Comparison of ENCODE assay signal across 12 cellular contexts in the genomic region with DNA sequence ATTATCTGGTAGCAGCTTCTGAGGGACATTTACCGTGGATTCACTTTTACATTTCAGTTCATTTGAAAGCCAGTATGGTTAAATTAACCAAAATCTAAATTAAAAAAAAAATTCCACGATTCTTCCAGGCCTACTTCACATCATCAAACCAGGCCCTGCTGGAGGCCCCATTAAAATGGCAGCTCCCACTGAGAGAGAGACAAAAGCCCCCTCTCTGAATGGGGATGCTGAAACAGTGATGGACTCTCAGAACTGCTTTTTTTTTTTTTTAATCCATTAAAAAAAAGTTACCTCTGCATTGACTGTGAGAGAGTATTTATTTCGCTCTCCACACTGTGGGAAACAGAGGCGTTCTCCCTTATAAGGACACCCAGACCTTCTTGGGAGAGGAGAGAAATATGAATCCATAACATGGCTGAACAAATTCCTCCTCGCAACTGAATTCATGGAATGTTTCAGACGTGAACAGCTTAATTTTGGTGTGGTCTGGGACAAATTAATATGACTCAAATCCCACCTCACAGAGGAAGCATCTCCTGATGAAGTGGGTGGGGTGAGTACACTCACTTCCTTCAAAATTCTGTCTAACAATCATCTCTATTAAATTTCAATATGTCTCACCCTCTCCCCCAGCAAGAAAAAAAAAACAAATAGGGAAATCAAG.
A peak's percentile ranks its signal among the peaks of the same experiment; 100 is the strongest.
DNase-seq lines count a peak whose midpoint lies in the region; ATAC-seq and TF ChIP-seq lines count a peak whose summit lies in the region.
"Had no signal": no experiment of that assay in that cellular context is flagged by ENCODE, and none has a peak within 500 bp of the region (broad histone marks: within the 10 kb centered on the region; RNA-seq: fewer than 3 reads in every experiment).

No MANE protein-coding gene starts in this region.

- dilution Hi-C loops in mammary epithelial cell (cut with HindIII; ENCODE audit: low sequenced_read_pairs): no loop called here

- H3K36me3 ChIP-seq in HUES6 (ENCODE audit: control insufficient read depth, insufficient read depth, low read length) (no peaks in the 10 kb centered on the region), mammary epithelial cell (ENCODE audit: insufficient read depth, low read length) (no peaks in the 10 kb centered on the region), thyroid gland (no peaks in the 10 kb centered on the region)
- H3K36me3 ChIP-seq: neutrophil, tibial nerve had no signal

- H3K27ac ChIP-seq in AG04450 (ENCODE audit: low read depth, low read length) (peak overlapping the region; percentile 87), HUES6 (ENCODE audit: low read depth, low read length) (no peak overlapping the region; the same call in 1 of the 2 replicates), mammary epithelial cell (ENCODE audit: insufficient read depth, low read depth, low read length) (peak overlapping the region; percentile 83), thyroid gland (no peak overlapping the region)
- H3K27ac ChIP-seq: neutrophil, tibial nerve had no signal

- no peaks in the 10 kb centered on the region for H3K36me3 Mint-ChIP-seq in naive thymus-derived CD8-positive, alpha-beta T cell

- POLR2A ChIA-PET in AG04450 (lab: Yijun Ruan, JAX): interaction anchor here (0.5 to 1.8 kb wide), 8 partner anchors 22 to 349 kb away, joined by 3 to 9 read pairs (median 4); no protein-coding TSS in a partner anchor
- POLR2A ChIA-PET in naive thymus-derived CD8-positive, alpha-beta T cell (lab: Charles Lee): interaction anchor here (0.7 kb wide), 1 partner anchor 1158 kb away, joined by 5 read pairs; no protein-coding TSS in a partner anchor

- no peaks in the 10 kb centered on the region for H3K79me2 ChIP-seq in mammary epithelial cell (ENCODE audit: insufficient read depth, low read length)

- DNase-seq in AG04450 (ENCODE audit: low read depth, low spot score) (no peak), mammary epithelial cell (peak; percentile 67), iPS-NIHi7 (ENCODE audit: extremely low spot score) (peak; percentile 50), omental fat pad (ENCODE audit: low spot score) (no peak), thyroid gland (no peak), NCI-H524 treated with DMSO at 0.1 percent for 48 hours (lab: John Stamatoyannopoulos, UW) (no peak)
- DNase-seq in naive thymus-derived CD8-positive, alpha-beta T cell: no peak
- DNase-seq: C1 segment of cervical spinal cord, NCI-H2107 had no signal

- TF ChIP-seq CTCF in AG04450 (IDR thresholded peaks at IDR 0.05; ENCODE audit: low read depth, low read length) (no peak), mammary epithelial cell (conservative IDR thresholded peaks at IDR 0.05 in 1 of 2, IDR thresholded peaks at IDR 0.05 in 1 of 2; ENCODE audit: extremely low read depth in 1 of 2, insufficient read depth in 1 of 2, low read depth in 1 of 2, low read length in 2 of 2) (no peak), omental fat pad (IDR thresholded peaks at IDR 0.05) (no peak), thyroid gland (IDR thresholded peaks at IDR 0.05) (no peak)

- peaks cover 0 to 6% (median 2%) of the 10 kb centered on the region in 5 donors for H3K27me3 Mint-ChIP-seq in naive thymus-derived CD8-positive, alpha-beta T cell

- H3K4me3 Mint-ChIP-seq in naive thymus-derived CD8-positive, alpha-beta T cell: no peak overlapping the region

- no peaks in the 10 kb centered on the region for H3K4me1 Mint-ChIP-seq in naive thymus-derived CD8-positive, alpha-beta T cell

- ATAC-seq in omental fat pad (ENCODE audit: low FRiP score): no peak
- ATAC-seq in naive thymus-derived CD8-positive, alpha-beta T cell: no peak

- peak overlapping the region; percentile 92 for H2AFZ ChIP-seq in mammary epithelial cell (ENCODE audit: low read depth, low read length)

- TSS peak; percentile 89 for BruUV-seq in mammary epithelial cell (replicated peaks; lab: Mats Ljungman, UMichigan)

- intact Hi-C loops in mammary epithelial cell (cut with micrococcal nuclease) (loop anchor here (5.0 to 10.0 kb wide), 3 partner anchors 57 to 347 kb away; no protein-coding TSS in a partner anchor), thyroid gland (cut with DNase I) (no loop called here)

- H3K9ac ChIP-seq in HUES6 (ENCODE audit: low read length): no peak overlapping the region
- peak overlapping the region; percentile 36 for H3K9ac ChIP-seq in mammary epithelial cell (ENCODE audit: insufficient read depth, low read length)

- in situ Hi-C loops in mammary epithelial cell (cut with MboI; ENCODE audit: low sequenced_read_pairs in 2 of 2): no loop called here

- no peak for TF ChIP-seq POLR2A in thyroid gland (IDR thresholded peaks at IDR 0.05)

- no peak overlapping the region for H3K4me3 ChIP-seq in AG04450 (ENCODE audit: low read depth, low read length)
- peak overlapping the region; percentile 55 for H3K4me3 ChIP-seq in HUES6 (ENCODE audit: low read depth, low read length)
- H3K4me3 ChIP-seq in mammary epithelial cell (replicated peaks in 1 of 3; ENCODE audit: insufficient read depth in 1 of 3, low read depth in 2 of 3, low read length in 3 of 3): no peak overlapping the region
- H3K4me3 ChIP-seq in thyroid gland (replicated peaks in 1 of 3): no peak overlapping the region

- no peaks in the 10 kb centered on the region for H3K9me3 Mint-ChIP-seq in naive thymus-derived CD8-positive, alpha-beta T cell

- peak overlapping the region in 1 of 10 donors; percentile 18 for H3K27ac Mint-ChIP-seq in naive thymus-derived CD8-positive, alpha-beta T cell

- CTCF ChIA-PET in AG04450 (lab: Charles Lee): interaction anchor here (0.7 to 1.8 kb wide), 2 partner anchors 395 to 423 kb away, joined by 3 to 5 read pairs; no protein-coding TSS in a partner anchor
- CTCF ChIA-PET in mammary epithelial cell (lab: Charles Lee; ENCODE audit: low non-redundant PET): no interaction called here

- 80% methylated on average over 5 of the region's 6 CpGs for WGBS in mammary epithelial cell (ENCODE audit: low coverage, missing lambda C conversion rate)
- 83 to 86% methylated on average over 6 of the region's 6 CpGs for WGBS in thyroid gland, 2 donors

- H4K20me1 ChIP-seq in mammary epithelial cell (ENCODE audit: insufficient read depth, low read length): no peaks in the 10 kb centered on the region

- H3K27me3 ChIP-seq in AG04450 (ENCODE audit: control insufficient read depth, insufficient read depth, low read length) (no peaks in the 10 kb centered on the region), HUES6 (ENCODE audit: control insufficient read depth, insufficient read depth, low read length) (peaks cover 4% of the 10 kb centered on the region; the same call in 1 of the 2 replicates), mammary epithelial cell (ENCODE audit: insufficient read depth, low read length) (no peaks in the 10 kb centered on the region), thyroid gland (no peaks in the 10 kb centered on the region)
- H3K27me3 ChIP-seq: tibial nerve had no signal

- H3K4me1 ChIP-seq in HUES6 (ENCODE audit: control insufficient read depth, insufficient read depth, low read length): peaks cover 30% of the 10 kb centered on the region
- H3K4me1 ChIP-seq in mammary epithelial cell (ENCODE audit: insufficient read depth, low read length): peaks cover 28% of the 10 kb centered on the region
- H3K4me1 ChIP-seq in thyroid gland: peaks cover 0 to 4% of the 10 kb centered on the region in 2 donors

- no peaks in the 10 kb centered on the region for H3K9me3 ChIP-seq in AG04450 (ENCODE audit: control insufficient read depth, insufficient read depth, low read length)
- H3K9me3 ChIP-seq in HUES6 (ENCODE audit: control insufficient read depth, insufficient read depth, low read depth, low read length): no peaks in the 10 kb centered on the region
- H3K9me3 ChIP-seq in mammary epithelial cell (replicated peaks; ENCODE audit: insufficient read depth, low read length): no peaks in the 10 kb centered on the region
- no peaks in the 10 kb centered on the region for H3K9me3 ChIP-seq in thyroid gland
- H3K9me3 ChIP-seq: neutrophil, tibial nerve had no signal

- H3K4me2 ChIP-seq in mammary epithelial cell (ENCODE audit: insufficient read depth, low read depth, low read length): peak overlapping the region; percentile 90

Comparison
In these comparisons a context has a peak if more than half of its experiments do, and no peak if none do; other contexts are left out.
1. DNase-seq: peak in mammary epithelial cell (single experiment) and iPS-NIHi7 (single experiment); none in AG04450 (single experiment), omental fat pad (single experiment), naive thymus-derived CD8-positive, alpha-beta T cell (0 of 10), thyroid gland (0 of 2) and NCI-H524 treated with DMSO at 0.1 percent for 48 hours (single experiment).
2. H3K27ac ChIP-seq: peak in AG04450 (single experiment) and mammary epithelial cell (single experiment); none in HUES6 (single experiment) and thyroid gland (0 of 3).